In the genomic region with DNA sequence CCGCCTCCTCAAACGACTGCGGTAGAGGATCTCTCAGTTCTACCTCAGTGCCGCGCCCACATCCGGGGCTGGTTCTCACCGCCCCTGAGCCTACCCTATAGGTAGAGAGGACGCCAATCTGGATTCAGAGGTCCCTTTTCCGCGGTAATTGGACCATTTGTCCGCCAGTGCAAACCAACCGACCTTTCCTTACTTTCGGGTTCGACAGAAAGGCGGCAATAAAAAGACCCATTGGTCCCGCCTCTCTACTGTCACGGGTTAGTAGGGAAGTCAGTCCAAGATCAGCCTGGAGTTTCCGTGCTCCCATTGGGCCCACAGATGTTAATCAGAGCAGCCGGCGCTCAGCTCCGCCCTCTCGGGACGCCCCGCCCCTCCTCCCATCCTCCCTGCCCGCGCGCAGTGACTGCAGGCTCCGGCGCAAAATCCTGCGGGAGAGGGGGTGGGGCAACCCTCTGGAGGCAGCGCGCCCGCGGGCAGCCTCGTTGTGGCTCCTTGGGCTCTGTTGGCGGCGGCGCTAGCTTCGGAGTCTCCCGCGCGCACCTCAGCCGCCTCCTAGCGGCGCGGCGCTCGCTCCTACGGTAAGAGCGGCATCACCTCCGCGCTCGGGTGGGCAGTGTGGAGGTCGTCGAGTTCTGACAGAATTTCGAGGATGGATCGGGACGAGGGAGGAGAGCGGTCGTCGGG, we compare ENCODE assay signal across 2 cellular contexts.
TF ChIP-seq lines count a peak whose summit lies in the region.

PHTF2 (plus strand) TSS at position 380 of the 684 bp plus-strand sequence.
TMEM60 (minus strand) TSS at position 41 of the 684 bp plus-strand sequence. CDS start 4,061 bp downstream, outside the sequence.

TF ChIP-seq in IMR-90, 13 proteins besides CTCF, POLR2A, EP300 and RAD21:
- TF ChIP-seq CHD1 (IDR thresholded peaks at IDR 0.05; ENCODE audit: low read depth, low read length) (no peak), RCOR1 (IDR thresholded peaks at IDR 0.05; ENCODE audit: insufficient replicate concordance, low read length) (peak; percentile 12), USF2 (IDR thresholded peaks at IDR 0.05; ENCODE audit: low read depth, low read length) (no peak), SMC3 (IDR thresholded peaks at IDR 0.05; ENCODE audit: low read depth, low read length) (peak; percentile 40), FOS (IDR thresholded peaks at IDR 0.05; ENCODE audit: low read depth, low read length) (0 out of 2 replicates have a peak, but pooled peaks have one; percentile 59), NFE2L2 (IDR thresholded peaks at IDR 0.05; ENCODE audit: low read depth, low read length) (no peak), MAZ (IDR thresholded peaks at IDR 0.05; ENCODE audit: borderline replicate concordance, low read depth, low read length) (peak; percentile 91; the same call in 1 of the 2 replicates), MAFK (IDR thresholded peaks at IDR 0.05; ENCODE audit: low read depth, low read length) (no peak), MXI1 (IDR thresholded peaks at IDR 0.05; ENCODE audit: borderline replicate concordance, low read depth, low read length) (peak; percentile 59; the same call in 1 of the 2 replicates), ELK1 (IDR thresholded peaks at IDR 0.05; ENCODE audit: borderline replicate concordance, low read depth, low read length) (no peak)

TF ChIP-seq in endothelial cell of umbilical vein, 7 proteins besides CTCF, POLR2A, EP300 and RAD21:
- no peak for TF ChIP-seq JUN (IDR thresholded peaks at IDR 0.05; ENCODE audit: borderline replicate concordance, insufficient read depth, insufficient read length, low read depth)
- TF ChIP-seq POLR2AphosphoS5 (IDR thresholded peaks at IDR 0.05; ENCODE audit: insufficient read depth, low read depth, low read length) = peak; percentile 73
- peak; percentile 57 for TF ChIP-seq FOS (IDR thresholded peaks at IDR 0.05; ENCODE audit: borderline replicate concordance, insufficient read depth, low read length)
- no peak for TF ChIP-seq MYC (IDR thresholded peaks at IDR 0.05; ENCODE audit: low read depth, low read length)
